Comparison of ENCODE assay signal across 10 cellular contexts in genomic region chr17:45226620-45227019, GRCh38. TPM values are rescaled to one million over a fixed set of nuclear protein-coding genes. Genes with fewer than 3 reads are reported as not detected.
A peak's percentile ranks its signal among the peaks of the same experiment; 100 is the strongest.
DNase-seq lines count a peak whose midpoint lies in the region; ATAC-seq, FAIRE-seq and TF ChIP-seq lines count a peak whose summit lies in the region.
"Had no signal": no experiment of that assay in that cellular context is flagged by ENCODE, and none has a peak within 500 bp of the region (broad histone marks: within the 10 kb centered on the region; RNA-seq: fewer than 3 reads in every experiment).

No MANE protein-coding gene starts in this region.

- no peak for TF ChIP-seq POLR2A in HepG2 (IDR thresholded peaks at IDR 0.05; ENCODE audit: insufficient read depth in 1 of 2, low read depth in 2 of 2, low read length in 2 of 2)

- BruUV-seq in HepG2 (replicated peaks; lab: Mats Ljungman, UMichigan): no TSS peak

- H3K4me1 Mint-ChIP-seq in activated CD4-positive, alpha-beta memory T cell treated with anti-CD3 and anti-CD28 coated beads, Interleukin-2, amount 10 ng/mL, durations not matched to agents 7 days and 5 days: peaks cover 64% of the 10 kb centered on the region

- H3K36me3 ChIP-seq in HepG2 (replicated peaks in 1 of 2; ENCODE audit: control insufficient read depth in 1 of 2, insufficient read depth in 2 of 2, low read length in 2 of 2) (no peaks in the 10 kb centered on the region), thoracic aorta (no peaks in the 10 kb centered on the region)

- H3K79me2 ChIP-seq in HepG2 (ENCODE audit: insufficient read depth, low read length): no peaks in the 10 kb centered on the region

- peak overlapping the region; percentile 100 for H3K4me3 Mint-ChIP-seq in activated CD4-positive, alpha-beta memory T cell treated with anti-CD3 and anti-CD28 coated beads, Interleukin-2, amount 10 ng/mL, durations not matched to agents 7 days and 5 days

- peak; percentile 56 for DNase-seq in activated CD8-positive, alpha-beta memory T cell treated with anti-CD3 and anti-CD28 coated beads, Interleukin-2, amount 50 U/mL, for 48 hours
- no peak for DNase-seq in activated CD8-positive, alpha-beta memory T cell treated with anti-CD3 and anti-CD28 coated beads, Interleukin-2, amount 50 U/mL, for 4 hours
- no peak for DNase-seq in activated CD4-positive, alpha-beta memory T cell treated with anti-CD3 and anti-CD28 coated beads, Interleukin-2, amount 10 ng/mL, durations not matched to agents 7 days and 5 days
- DNase-seq in HepG2 (ENCODE audit: low spot score) (no peak), thoracic aorta (ENCODE audit: low spot score) (no peak), DMS153 treated with DMSO at 0.1 percent for 48 hours (lab: John Stamatoyannopoulos, UW; ENCODE audit: unreplicated experiment) (no peak), NCI-H146 treated with DMSO at 0.1 percent for 48 hours (lab: John Stamatoyannopoulos, UW; ENCODE audit: unreplicated experiment) (no peak)
- no peak for DNase-seq in activated effector memory CD4-positive, alpha-beta T cell treated with anti-CD3 and anti-CD28 coated beads, Interleukin-2, amount 50 U/mL, for 16 hours
- DNase-seq: NCI-H82 had no signal

- H3K4me2 ChIP-seq in HepG2 (ENCODE audit: low read depth, low read length): peak overlapping the region; percentile 65

- FAIRE-seq in HepG2 (lab: Jason Lieb, UNC): no peak

- no peak overlapping the region for H3K27ac ChIP-seq in HepG2 (ENCODE audit: extremely low read length, insufficient read depth, low read length)
- peak overlapping the region in 1 of 2 donors; percentile 53 for H3K27ac ChIP-seq in thoracic aorta

- in situ Hi-C loops in HepG2 (cut with HindIII; ENCODE audit: extremely low pct_ligation_motif_present, low pct_unique_long_range_greater_than_20kb): no loop called here

- POLR2A ChIA-PET in activated CD4-positive, alpha-beta memory T cell treated with anti-CD3 and anti-CD28 coated beads, Interleukin-2, amount 10 ng/mL, durations not matched to agents 7 days and 5 days (lab: Charles Lee): interaction anchor here (0.6 to 15.7 kb wide), 13 partner anchors 21 to 219 kb away, joined by 3 to 528 read pairs (median 4); partner anchors contain the start of genes HEXIM1, HEXIM2 and MAP3K14
- POLR2A ChIA-PET in HepG2 (lab: Yijun Ruan, JAX): interaction anchor here (0.8 to 2.3 kb wide), 6 partner anchors 8 to 199 kb away, joined by 3 to 11 read pairs (median 4); partner anchors contain the start of genes HEXIM1 and HEXIM2

- no peaks in the 10 kb centered on the region for H4K20me1 ChIP-seq in HepG2 (ENCODE audit: insufficient read depth, low read length)

- TF ChIP-seq CTCF in HepG2 (CRISPR knock-in tag; IDR thresholded peaks at IDR 0.05) (no peak), thoracic aorta (IDR thresholded peaks at IDR 0.05) (no peak)

- H3K4me1 ChIP-seq in HepG2 (ENCODE audit: insufficient read depth, low read length): peaks cover 67% of the 10 kb centered on the region
- peaks cover 0 to 12% of the 10 kb centered on the region in 2 donors for H3K4me1 ChIP-seq in thoracic aorta (ENCODE audit: control insufficient read depth in 1 of 2, low read depth in 2 of 2)

- H3K36me3 Mint-ChIP-seq in activated CD4-positive, alpha-beta memory T cell treated with anti-CD3 and anti-CD28 coated beads, Interleukin-2, amount 10 ng/mL, durations not matched to agents 7 days and 5 days (ENCODE audit: low read depth): peaks cover 71% of the 10 kb centered on the region

- no peak for TF ChIP-seq RAD21 in HepG2 (CRISPR knock-in tag; IDR thresholded peaks at IDR 0.05)

- intact Hi-C loops in HepG2 (cut with micrococcal nuclease; ENCODE audit: unreplicated experiment): no loop called here

- H3K9ac ChIP-seq in HepG2 (ENCODE audit: insufficient read depth, low read depth, low read length): no peak overlapping the region

- no peaks in the 10 kb centered on the region for H3K9me3 Mint-ChIP-seq in activated CD4-positive, alpha-beta memory T cell treated with anti-CD3 and anti-CD28 coated beads, Interleukin-2, amount 10 ng/mL, durations not matched to agents 7 days and 5 days

- ATAC-seq in HepG2: no peak
- ATAC-seq in thoracic aorta (ENCODE audit: insufficient number of reproducible peaks, low FRiP score, low read depth): no peak

- WGBS in HepG2 (ENCODE audit: low lambda C conversion rate): 54% methylated on average over 4 of the region's 4 CpGs

- H3K9me3 ChIP-seq in HepG2 (ENCODE audit: low read length): no peaks in the 10 kb centered on the region
- H3K9me3 ChIP-seq in thoracic aorta: no peaks in the 10 kb centered on the region

- H3K4me3 ChIP-seq in HepG2 (replicated peaks in 1 of 3; ENCODE audit: insufficient read depth in 1 of 3, low read depth in 2 of 3, low read length in 3 of 3) (peak overlapping the region; percentile 17 to 61 (median 46); a peak in 4 of 6 replicates), thoracic aorta (peak overlapping the region; percentile 70)

- CTCF ChIA-PET in activated CD4-positive, alpha-beta memory T cell treated with anti-CD3 and anti-CD28 coated beads, Interleukin-2, amount 10 ng/mL, durations not matched to agents 7 days and 5 days (lab: Charles Lee): interaction anchor here (0.8 to 4.0 kb wide), 13 partner anchors 9 to 91 kb away, joined by 3 to 35 read pairs (median 5); partner anchors contain the start of genes ACBD4 and HEXIM1
- CTCF ChIA-PET in HepG2 (lab: Yijun Ruan, JAX; ENCODE audit: low intra/inter-chr PET ratio, low total read pairs): no interaction called here

- TF ChIP-seq EP300 in HepG2 (IDR thresholded peaks at IDR 0.05; ENCODE audit: low read depth in 2 of 2, low read length in 2 of 2) (no peak), HepG2 (CRISPR knock-in tag; IDR thresholded peaks at IDR 0.05; ENCODE audit: borderline replicate concordance) (no peak)

- no peaks in the 10 kb centered on the region for H3K27me3 Mint-ChIP-seq in activated CD4-positive, alpha-beta memory T cell treated with anti-CD3 and anti-CD28 coated beads, Interleukin-2, amount 10 ng/mL, durations not matched to agents 7 days and 5 days

- H3K27ac Mint-ChIP-seq in activated CD4-positive, alpha-beta memory T cell treated with anti-CD3 and anti-CD28 coated beads, Interleukin-2, amount 10 ng/mL, durations not matched to agents 7 days and 5 days: peak overlapping the region; percentile 99

- H2AFZ ChIP-seq in HepG2 (ENCODE audit: low read length): no peak overlapping the region

- H3K27me3 ChIP-seq in HepG2 (ENCODE audit: control insufficient read depth in 1 of 2, insufficient read depth in 2 of 2, low read length in 2 of 2): peaks cover 14 to 50% of the 10 kb centered on the region in 2 experiments; a peak in 4 of 5 replicates
- no peaks in the 10 kb centered on the region for H3K27me3 ChIP-seq in thoracic aorta (replicated peaks; ENCODE audit: insufficient read depth)

RNA-seq across cellular contexts. Expression of gene FMNL1, which starts 4.9 kb away (rescaled TPM):
- 100 to 1,000 TPM; 465 to 477 TPM for total RNA-seq in activated CD4-positive, alpha-beta memory T cell treated with anti-CD3 and anti-CD28 coated beads, Interleukin-2, amount 10 ng/mL, durations not matched to agents 7 days and 5 days
- total RNA-seq in HepG2 (2016; rRNA removed; fragmentation: Illumina TruSeq; extraction: Trizol) (0.39 and 0.53 TPM in 2 replicates), thoracic aorta (10 to 100 TPM; 31.4 to 37.2 TPM)
- total RNA-seq in HepG2 (2016; cell fraction: cytosol; rRNA removed; fragmentation: Illumina TruSeq; extraction: Trizol; ENCODE audit: low read depth): 0.61 TPM in 1 of 2 replicates, not detected in the other
- 0.12 and 0.41 TPM in 2 replicates for total RNA-seq in HepG2 (2016; cell fraction: insoluble cytoplasmic fraction; rRNA removed; fragmentation: Illumina TruSeq; extraction: Trizol)
- 0.48 and 0.74 TPM in 2 replicates for total RNA-seq in HepG2 (2016; cell fraction: membrane; rRNA removed; fragmentation: Illumina TruSeq; extraction: Trizol)
- 0.56 and 0.63 TPM in 2 replicates for total RNA-seq in HepG2 (2016; cell fraction: nucleus; rRNA removed; fragmentation: Illumina TruSeq; extraction: Trizol)
- 0.70 and 1.1 TPM in 2 replicates for polyA plus RNA-seq in HepG2 (2011; rRNA removed)
- 0.38 and 0.48 TPM in 2 replicates for polyA plus RNA-seq in HepG2 (2011; cell fraction: cytosol; rRNA removed)
- 4.9 and 6.1 TPM in 2 replicates for polyA plus RNA-seq in HepG2 (2011; cell fraction: nucleus; rRNA removed)
- 0.78 and 1.2 TPM in 2 replicates for polyA plus RNA-seq in HepG2 (2012)
- 0.27 TPM in 1 of 2 replicates, not detected in the other for polyA plus RNA-seq in HepG2 (2016; cell fraction: cytosol; fragmentation: Illumina TruSeq; extraction: Trizol; ENCODE audit: low read depth)
- polyA plus RNA-seq in HepG2 (2016; cell fraction: insoluble cytoplasmic fraction; fragmentation: Illumina TruSeq; extraction: Trizol; ENCODE audit: low read depth): 0.37 and 0.69 TPM in 2 replicates
- 0.31 and 0.37 TPM in 2 replicates for polyA plus RNA-seq in HepG2 (2016; cell fraction: membrane; fragmentation: Illumina TruSeq; extraction: Trizol; ENCODE audit: low read depth)
- 1.9 and 2.6 TPM in 2 replicates for polyA plus RNA-seq in HepG2 (2016; cell fraction: nucleus; fragmentation: Illumina TruSeq; extraction: Trizol; ENCODE audit: insufficient read depth, low read depth)
- polyA minus RNA-seq in HepG2 (2011; rRNA and poly(A)+ RNA removed; ENCODE audit: low replicate concordance): 0.68 and 17.4 TPM in 2 replicates
- 0.69 TPM in 1 of 2 replicates, not detected in the other for polyA minus RNA-seq in HepG2 (2011; cell fraction: cytosol; rRNA and poly(A)+ RNA removed)
- polyA minus RNA-seq in HepG2 (2011; cell fraction: nucleus; rRNA and poly(A)+ RNA removed): 0.77 and 1.4 TPM in 2 replicates

RNA-seq across cellular contexts. Expression of gene SPATA32, which starts 35.3 kb away (rescaled TPM):
- total RNA-seq in activated CD4-positive, alpha-beta memory T cell treated with anti-CD3 and anti-CD28 coated beads, Interleukin-2, amount 10 ng/mL, durations not matched to agents 7 days and 5 days: under 1 TPM; 0.20 to 0.23 TPM
- not detected in 2 replicates for total RNA-seq in HepG2 (2016; rRNA removed; fragmentation: Illumina TruSeq; extraction: Trizol)
- total RNA-seq in HepG2 (2016; cell fraction: cytosol; rRNA removed; fragmentation: Illumina TruSeq; extraction: Trizol; ENCODE audit: low read depth): not detected in 2 replicates
- total RNA-seq in HepG2 (2016; cell fraction: insoluble cytoplasmic fraction; rRNA removed; fragmentation: Illumina TruSeq; extraction: Trizol): not detected in 2 replicates
- not detected in 2 replicates for total RNA-seq in HepG2 (2016; cell fraction: membrane; rRNA removed; fragmentation: Illumina TruSeq; extraction: Trizol)
- not detected in 2 replicates for total RNA-seq in HepG2 (2016; cell fraction: nucleus; rRNA removed; fragmentation: Illumina TruSeq; extraction: Trizol)
- not detected in 2 replicates for polyA plus RNA-seq in HepG2 (2011; rRNA removed)
- not detected in 2 replicates for polyA plus RNA-seq in HepG2 (2011; cell fraction: cytosol; rRNA removed)
- not detected in 2 replicates for polyA plus RNA-seq in HepG2 (2011; cell fraction: nucleus; rRNA removed)
- not detected in 2 replicates for polyA plus RNA-seq in HepG2 (2012)
- not detected in 2 replicates for polyA plus RNA-seq in HepG2 (2016; cell fraction: cytosol; fragmentation: Illumina TruSeq; extraction: Trizol; ENCODE audit: low read depth)
- not detected in 2 replicates for polyA plus RNA-seq in HepG2 (2016; cell fraction: insoluble cytoplasmic fraction; fragmentation: Illumina TruSeq; extraction: Trizol; ENCODE audit: low read depth)
- polyA plus RNA-seq in HepG2 (2016; cell fraction: membrane; fragmentation: Illumina TruSeq; extraction: Trizol; ENCODE audit: low read depth): not detected in 2 replicates
- not detected in 2 replicates for polyA plus RNA-seq in HepG2 (2016; cell fraction: nucleus; fragmentation: Illumina TruSeq; extraction: Trizol; ENCODE audit: insufficient read depth, low read depth)
- not detected in 2 replicates for polyA minus RNA-seq in HepG2 (2011; rRNA and poly(A)+ RNA removed; ENCODE audit: low replicate concordance)
- not detected in 2 replicates for polyA minus RNA-seq in HepG2 (2011; cell fraction: cytosol; rRNA and poly(A)+ RNA removed)
- polyA minus RNA-seq in HepG2 (2011; cell fraction: nucleus; rRNA and poly(A)+ RNA removed): not detected in 2 replicates
- not detected for total RNA-seq in thoracic aorta
- total RNA-seq: dermis blood vessel endothelial cell had no signal

Comparison
In these comparisons a context has a peak if more than half of its experiments do, and no peak if none do; other contexts are left out.
1. RNA of gene FMNL1, which starts 4.9 kb away (total RNA-seq): 465 to 477 TPM in activated CD4-positive, alpha-beta memory T cell treated with anti-CD3 and anti-CD28 coated beads, Interleukin-2, amount 10 ng/mL, durations not matched to agents 7 days and 5 days and 31.4 to 37.2 TPM in thoracic aorta; 0.12 to 0.74 TPM in HepG2; every median in the first group is over 10 times any median in the second.